ENCODE assay signal across 9 cellular contexts in the genomic region with DNA sequence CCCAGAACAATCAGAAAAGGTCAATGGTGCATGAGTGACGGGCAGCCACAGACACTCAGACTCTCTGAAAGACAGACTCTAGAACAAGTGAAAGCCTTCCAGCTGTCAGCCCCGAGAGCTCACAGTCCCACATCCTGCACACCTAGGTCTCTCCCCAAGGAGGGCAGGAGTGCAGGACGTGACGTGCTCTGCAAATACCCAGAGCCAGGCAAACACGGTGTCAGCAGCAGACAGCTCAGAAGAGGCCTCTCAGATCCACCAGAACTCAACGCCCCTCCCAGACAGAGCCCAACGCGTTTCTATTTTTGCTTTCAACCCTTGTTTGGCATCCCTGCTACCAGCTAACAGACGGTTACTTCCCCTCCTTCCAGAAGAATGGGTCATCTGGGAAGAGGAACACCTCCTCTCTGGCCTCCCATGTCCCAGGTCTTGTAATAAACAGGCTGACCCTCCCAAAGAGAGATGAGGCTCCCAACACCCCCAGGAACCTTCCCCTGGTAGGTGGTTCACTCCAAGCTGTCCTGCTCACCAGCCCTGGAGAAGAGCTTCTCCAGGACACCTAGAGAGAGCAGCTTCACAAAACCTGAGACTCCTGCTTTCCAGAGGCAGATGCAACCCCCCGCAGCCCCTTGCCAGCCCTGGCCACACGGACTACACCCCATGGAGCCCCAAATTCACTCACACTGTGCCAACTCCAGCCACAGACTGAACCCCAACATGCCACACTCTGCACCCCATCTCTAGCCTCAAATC. TPM values are rescaled to one million over a fixed set of nuclear protein-coding genes. Genes with fewer than 3 reads are reported as not detected.
A peak's percentile ranks its signal among the peaks of the same experiment; 100 is the strongest.
DNase-seq lines count a peak whose midpoint lies in the region; ATAC-seq and TF ChIP-seq lines count a peak whose summit lies in the region.
"Had no signal": no experiment of that assay in that cellular context is flagged by ENCODE, and none has a peak within 500 bp of the region (broad histone marks: within the 10 kb centered on the region; RNA-seq: fewer than 3 reads in every experiment).

No MANE protein-coding gene starts in this region.

- DNase-seq in NCI-H345 (lab: John Stamatoyannopoulos, UW) (peak; percentile 29), NCI-H345 treated with DMSO at 0.1 percent for 48 hours (lab: John Stamatoyannopoulos, UW; ENCODE audit: unreplicated experiment) (no peak), HT1080 (ENCODE audit: low read depth) (peak; percentile 32), spleen (no peak), H7 (no peak)

- TF ChIP-seq POLR2A in spleen (IDR thresholded peaks at IDR 0.05) = no peak

- H3K27ac ChIP-seq in cingulate gyrus (ENCODE audit: low read depth, low read length) (peak overlapping the region; percentile 72), spleen (peak overlapping the region in 6 of 8 donors; percentile 16 to 90 (median 70))
- H3K27ac ChIP-seq: neutrophil had no signal

- intact Hi-C loops in spleen (cut with DNase I; ENCODE audit: low total_unique reads) = no loop called here

- peaks cover 10 to 94% (median 41%) of the 10 kb centered on the region in 6 donors for H3K4me1 ChIP-seq in spleen

- peaks cover 0 to 27% (median 0%) of the 10 kb centered on the region in 6 donors for H3K36me3 ChIP-seq in spleen
- H3K36me3 ChIP-seq in H7 (replicated peaks; ENCODE audit: control insufficient read depth, insufficient read depth, low read length) = no peaks in the 10 kb centered on the region
- H3K36me3 ChIP-seq: neutrophil had no signal

- 22 to 28% (median 23%) methylated on average over 10 to 11 of the region's 11 CpGs for WGBS in spleen, 5 donors

- TF ChIP-seq CTCF in spleen (IDR thresholded peaks at IDR 0.05 in 8 of 11, conservative IDR thresholded peaks at IDR 0.05 in 3 of 11) = no peak

- ATAC-seq in HG03378 (IDR thresholded peaks at IDR 0.05; ENCODE audit: unreplicated experiment) (no peak), GM21360 (IDR thresholded peaks at IDR 0.05; ENCODE audit: unreplicated experiment) (no peak)

- no peaks in the 10 kb centered on the region for H3K9me3 ChIP-seq in spleen
- H3K9me3 ChIP-seq: neutrophil had no signal

- peak overlapping the region in 1 of 8 donors; percentile 14 for H3K4me3 ChIP-seq in spleen
- no peak overlapping the region for H3K4me3 ChIP-seq in H7 (ENCODE audit: insufficient read depth, low read depth, low read length)

- H3K27me3 ChIP-seq in spleen (replicated peaks in 1 of 7) (peaks cover 0 to 6% (median 0%) of the 10 kb centered on the region in 7 donors), H7 (ENCODE audit: control insufficient read depth, insufficient read depth, low read length) (no peaks in the 10 kb centered on the region; the same call in 1 of the 2 replicates)

RNA-seq across cellular contexts. Expression of a gene that starts 7.6 kb away (rescaled TPM):
- total RNA-seq in HT1080 (2014; rRNA removed; shearing (Covaris generic)) = 0.32 and 0.33 TPM in 2 replicates
- polyA plus RNA-seq in HT1080 (2015; cell fraction: cytosol; rRNA removed) = 0.10 and 0.12 TPM in 2 replicates
- 1.2 and 1.6 TPM in 2 replicates for polyA plus RNA-seq in HT1080 (2015; cell fraction: nucleus; rRNA removed)
- total RNA-seq in spleen = 100 to 1,000 TPM in 6 of 7 donors, 10 to 100 TPM in 1; 51.9 to 215 (median 140) TPM
- polyA plus RNA-seq in spleen = 10 to 100 TPM in 1 of 3 donors, 1 to 10 TPM in 2; 5.4 to 63.3 (median 9.1) TPM
- total RNA-seq in H7 (2014; rRNA removed; shearing (Covaris generic)) = 0.97 and 2.8 TPM in 2 replicates

Comparison
In these comparisons a context has a peak if more than half of its experiments do, and no peak if none do; other contexts are left out.
1. DNase-seq: peak in NCI-H345 (single experiment) and HT1080 (single experiment); none in NCI-H345 treated with DMSO at 0.1 percent for 48 hours (single experiment), spleen (single experiment) and H7 (single experiment).
2. RNA of a gene that starts 7.6 kb away (total RNA-seq): 51.9 to 215 TPM in spleen; 0.97 to 2.8 TPM in H7 and 0.32 to 0.33 TPM in HT1080; every median in the first group is over 10 times any median in the second.